Comparison of ENCODE assay signal across 21 cellular contexts in the genomic region with DNA sequence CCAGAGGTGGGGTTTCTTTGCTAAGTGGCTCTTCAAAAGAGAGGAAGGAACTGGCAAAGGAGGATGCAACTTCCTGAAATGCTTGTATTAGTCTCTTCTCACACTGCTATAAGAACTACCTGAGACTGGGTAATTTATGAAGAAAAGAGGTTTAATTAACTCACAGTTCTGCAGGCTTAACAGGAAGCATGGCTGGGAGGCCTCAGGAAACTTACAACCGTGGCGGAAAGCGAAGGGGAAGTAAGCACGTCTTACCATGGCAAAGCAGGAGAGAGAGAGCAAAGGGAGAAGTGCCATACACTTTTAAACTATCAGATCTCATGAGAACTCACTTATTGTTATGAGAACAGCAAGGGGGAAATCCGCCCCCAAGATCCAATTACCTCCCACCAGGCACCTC.
"Had no signal": no experiment of that assay in that cellular context is flagged by ENCODE, and none has a peak within 500 bp of the region (broad histone marks: within the 10 kb centered on the region; RNA-seq: fewer than 3 reads in every experiment).

No MANE protein-coding gene starts in this region.

- H3K4me1 Mint-ChIP-seq: activated naive CD8-positive, alpha-beta T cell treated with anti-CD3 and anti-CD28 coated beads, Interleukin-2, amount 10 ng/mL, durations not matched to agents 7 days and 5 days; activated T-helper 17 cell treated with anti-CD3 and anti-CD28 coated beads, Interleukin-2, amount 50 U/mL, for 72 hours; immature natural killer cell; neural crest cell had no signal

- H3K27ac ChIP-seq: body of pancreas, esophagus squamous epithelium, left ventricle myocardium inferior, suprapubic skin, transverse colon had no signal

- ATAC-seq: activated CD8-positive, alpha-beta T cell treated with anti-CD3 and anti-CD28 coated beads for 36 hours; activated T-helper 17 cell treated with anti-CD3 and anti-CD28 coated beads, Interleukin-2, amount 50 U/mL, for 72 hours; body of pancreas had no signal

- H3K36me3 ChIP-seq: esophagus squamous epithelium, left ventricle myocardium inferior, suprapubic skin, transverse colon had no signal

- H3K27me3 Mint-ChIP-seq: activated CD4-positive, alpha-beta T cell treated with anti-CD3 and anti-CD28 coated beads, Interleukin-2, amount 10 ng/mL, durations not matched to agents 24 days and 14 days; activated naive CD8-positive, alpha-beta T cell treated with anti-CD3 and anti-CD28 coated beads, Interleukin-2, amount 10 ng/mL, durations not matched to agents 7 days and 5 days had no signal

- H3K4me3 Mint-ChIP-seq: activated CD4-positive, alpha-beta T cell treated with anti-CD3 and anti-CD28 coated beads, Interleukin-2, amount 10 ng/mL, durations not matched to agents 24 days and 14 days; activated CD8-positive, alpha-beta T cell treated with anti-CD3 and anti-CD28 coated beads for 36 hours; activated naive CD8-positive, alpha-beta T cell treated with anti-CD3 and anti-CD28 coated beads, Interleukin-2, amount 10 ng/mL, durations not matched to agents 7 days and 5 days; activated T-helper 17 cell treated with anti-CD3 and anti-CD28 coated beads, Interleukin-2, amount 50 U/mL, for 72 hours; immature natural killer cell; neural crest cell; stimulated activated naive CD8-positive, alpha-beta T cell treated with anti-CD3 and anti-CD28 coated beads, Interleukin-15, Interleukin-2, amounts not matched to agents 100 ng/mL and 50 ng/mL, for 24 hours had no signal

- H3K9me3 ChIP-seq: body of pancreas, suprapubic skin, transverse colon had no signal

- H3K4me1 ChIP-seq: body of pancreas, esophagus squamous epithelium, left ventricle myocardium inferior, suprapubic skin, transverse colon had no signal

- FAIRE-seq: endothelial cell of umbilical vein, TTC549 had no signal

- H3K27me3 ChIP-seq: body of pancreas, esophagus squamous epithelium, suprapubic skin, transverse colon had no signal

- DNase-seq: activated CD4-positive, alpha-beta T cell treated with anti-CD3 and anti-CD28 coated beads, Interleukin-2, amount 10 ng/mL, durations not matched to agents 24 days and 14 days; activated CD8-positive, alpha-beta T cell treated with anti-CD3 and anti-CD28 coated beads for 36 hours; activated naive CD4-positive, alpha-beta T cell treated with Interleukin-2 at 50 U/mL for 16 hours; activated naive CD8-positive, alpha-beta T cell treated with anti-CD3 and anti-CD28 coated beads, Interleukin-2, amount 10 ng/mL, durations not matched to agents 7 days and 5 days; activated T-cell treated with anti-CD3 and anti-CD28 coated beads, Interleukin-2, amount 50 U/mL, for 1 hour; amygdala; body of pancreas; dermis blood vessel endothelial cell; effector memory CD4-positive, alpha-beta T cell; esophagus squamous epithelium; immature natural killer cell; kidney glomerular epithelial cell; left ventricle myocardium inferior; stimulated activated CD4-positive, alpha-beta T cell treated with anti-CD3 and anti-CD28 coated beads, Interleukin-12 subunit alpha, Interleukin-12 subunit beta, amount 100 ng/mL, for 4 hours; transverse colon had no signal

- H3K27ac Mint-ChIP-seq: activated CD4-positive, alpha-beta T cell treated with anti-CD3 and anti-CD28 coated beads, Interleukin-2, amount 10 ng/mL, durations not matched to agents 24 days and 14 days; activated CD8-positive, alpha-beta T cell treated with anti-CD3 and anti-CD28 coated beads for 36 hours; activated naive CD8-positive, alpha-beta T cell treated with anti-CD3 and anti-CD28 coated beads, Interleukin-2, amount 10 ng/mL, durations not matched to agents 7 days and 5 days; activated T-helper 17 cell treated with anti-CD3 and anti-CD28 coated beads, Interleukin-2, amount 50 U/mL, for 72 hours; immature natural killer cell; stimulated activated naive CD8-positive, alpha-beta T cell treated with anti-CD3 and anti-CD28 coated beads, Interleukin-15, Interleukin-2, amounts not matched to agents 100 ng/mL and 50 ng/mL, for 24 hours had no signal

- H3K4me3 ChIP-seq: body of pancreas, esophagus squamous epithelium, left ventricle myocardium inferior, suprapubic skin, transverse colon had no signal
